Comparison of ENCODE assay signal across 8 cellular contexts in genomic region chr7:47100815-47101435, GRCh38.
A peak's percentile ranks its signal among the peaks of the same experiment; 100 is the strongest.
DNase-seq lines count a peak whose midpoint lies in the region; FAIRE-seq and TF ChIP-seq lines count a peak whose summit lies in the region.

No MANE protein-coding gene starts in this region.

- H4K20me1 ChIP-seq in SU-DHL-6 (ENCODE audit: low read depth, low read length), result no peaks in the 10 kb centered on the region

- H3K79me2 ChIP-seq in SU-DHL-6 (ENCODE audit: insufficient read depth, low read length), result no peaks in the 10 kb centered on the region

- H3K27ac Mint-ChIP-seq in activated naive CD4-positive, alpha-beta T cell treated with anti-CD3 and anti-CD28 coated beads, Interleukin-2, amount 10 ng/mL, durations not matched to agents 7 days and 5 days, result no peak overlapping the region

- no peak overlapping the region for H3K9ac ChIP-seq in SU-DHL-6 (ENCODE audit: low read length)

- H3K9me2 ChIP-seq in SU-DHL-6 (replicated peaks; ENCODE audit: insufficient read depth, low read length), result no peaks in the 10 kb centered on the region

- CTCF ChIA-PET in activated naive CD4-positive, alpha-beta T cell treated with anti-CD3 and anti-CD28 coated beads, Interleukin-2, amount 10 ng/mL, durations not matched to agents 7 days and 5 days (lab: Charles Lee), result interaction anchor here (1.3 kb wide), 1 partner anchor 1178 kb away, joined by 3 read pairs; no protein-coding TSS in a partner anchor

- peak; percentile 98 for TF ChIP-seq CTCF in SU-DHL-6 (IDR thresholded peaks at IDR 0.05; ENCODE audit: insufficient read depth, low read length, poor library complexity, severe bottlenecking)

- H3K36me3 ChIP-seq in SU-DHL-6 (ENCODE audit: low read length), result no peaks in the 10 kb centered on the region

- H3K27ac ChIP-seq in SU-DHL-6 (ENCODE audit: low read depth, low read length), result no peak overlapping the region

- no peaks in the 10 kb centered on the region for H3K27me3 ChIP-seq in SU-DHL-6 (ENCODE audit: low read length)

- FAIRE-seq in GM12892 (lab: Jason Lieb, UNC), result no peak

- no peak for TF ChIP-seq POLR2A in GM12892 (IDR thresholded peaks at IDR 0.05; ENCODE audit: low read depth, low read length)

- peak; percentile 46 for DNase-seq in DMS 273 treated with DMSO at 0.1 percent for 48 hours (lab: John Stamatoyannopoulos, UW)
- peak; percentile 65 for DNase-seq in KBM-7
- peak; percentile 28 for DNase-seq in iPS DF 19.7 (ENCODE audit: low read depth, low spot score)
- no peak for DNase-seq in Ammon's horn (ENCODE audit: low spot score)
- no peak for DNase-seq in GM12892 (ENCODE audit: insufficient read length)
- DNase-seq in activated naive CD4-positive, alpha-beta T cell treated with anti-CD3 and anti-CD28 coated beads, Interleukin-2, amount 10 ng/mL, durations not matched to agents 7 days and 5 days, result no peak
- no peak for DNase-seq in superior temporal gyrus (ENCODE audit: extremely low spot score)

- H3K4me1 Mint-ChIP-seq in activated naive CD4-positive, alpha-beta T cell treated with anti-CD3 and anti-CD28 coated beads, Interleukin-2, amount 10 ng/mL, durations not matched to agents 7 days and 5 days, result no peaks in the 10 kb centered on the region

- no peaks in the 10 kb centered on the region for H3K9me3 ChIP-seq in SU-DHL-6 (ENCODE audit: insufficient read depth, low read length)

- H3K36me3 Mint-ChIP-seq in activated naive CD4-positive, alpha-beta T cell treated with anti-CD3 and anti-CD28 coated beads, Interleukin-2, amount 10 ng/mL, durations not matched to agents 7 days and 5 days, result no peaks in the 10 kb centered on the region

- peak overlapping the region; percentile 10 for H2AFZ ChIP-seq in SU-DHL-6 (ENCODE audit: low read depth, low read length, severe bottlenecking)

- in situ Hi-C loops in KBM-7 (cut with MboI; ENCODE audit: low pct_unique_long_range_greater_than_20kb, low sequenced_read_pairs), result no loop called here

- H3K4me2 ChIP-seq in SU-DHL-6 (ENCODE audit: low read depth, low read length, poor library complexity, severe bottlenecking), result peak overlapping the region; percentile 6

- H3K4me3 Mint-ChIP-seq in activated naive CD4-positive, alpha-beta T cell treated with anti-CD3 and anti-CD28 coated beads, Interleukin-2, amount 10 ng/mL, durations not matched to agents 7 days and 5 days, result no peak overlapping the region

- no peaks in the 10 kb centered on the region for H3K9me3 Mint-ChIP-seq in activated naive CD4-positive, alpha-beta T cell treated with anti-CD3 and anti-CD28 coated beads, Interleukin-2, amount 10 ng/mL, durations not matched to agents 7 days and 5 days

- no peak overlapping the region for H3K4me3 ChIP-seq in SU-DHL-6 (ENCODE audit: insufficient read depth, low read length, poor library complexity, severe bottlenecking)

- no peaks in the 10 kb centered on the region; the same call in 1 of the 2 replicates for H3F3A ChIP-seq in SU-DHL-6 (ENCODE audit: insufficient read depth)

- H3K27me3 Mint-ChIP-seq in activated naive CD4-positive, alpha-beta T cell treated with anti-CD3 and anti-CD28 coated beads, Interleukin-2, amount 10 ng/mL, durations not matched to agents 7 days and 5 days, result no peaks in the 10 kb centered on the region

Comparison
In these comparisons a context has a peak if more than half of its experiments do, and no peak if none do; other contexts are left out.
1. DNase-seq: peak in DMS 273 treated with DMSO at 0.1 percent for 48 hours (single experiment), KBM-7 (single experiment) and iPS DF 19.7 (single experiment); none in Ammon's horn (single experiment), GM12892 (single experiment), activated naive CD4-positive, alpha-beta T cell treated with anti-CD3 and anti-CD28 coated beads, Interleukin-2, amount 10 ng/mL, durations not matched to agents 7 days and 5 days (single experiment) and superior temporal gyrus (single experiment).